ENCODE assay signal across 21 cellular contexts in genomic region chr12:66024966-66025365, GRCh38.
"Had no signal": no experiment of that assay in that cellular context is flagged by ENCODE, and none has a peak within 500 bp of the region (broad histone marks: within the 10 kb centered on the region; RNA-seq: fewer than 3 reads in every experiment).

No MANE protein-coding gene starts in this region.

- H3K4me3 Mint-ChIP-seq: naive thymus-derived CD4-positive, alpha-beta T cell; natural killer cell treated with Interleukin-12 subunit alpha and Interleukin-12 subunit beta and Interleukin-15 and Interleukin-18, amount 100 ng/mL, for 72 hours; stimulated activated naive B cell treated with anti-CD40 and anti-IgM and Interleukin-4, amounts not matched to agents 10 μg/mL and 1 μg/mL and 100 μg/mL, for 72 hours had no signal

- ATAC-seq: mucosa of descending colon; naive thymus-derived CD4-positive, alpha-beta T cell; natural killer cell treated with Interleukin-12 subunit alpha and Interleukin-12 subunit beta and Interleukin-15 and Interleukin-18, amount 100 ng/mL, for 72 hours; right lobe of liver; stimulated activated naive B cell treated with anti-CD40 and anti-IgM and Interleukin-4, amounts not matched to agents 10 μg/mL and 1 μg/mL and 100 μg/mL, for 72 hours; stimulated activated naive CD8-positive, alpha-beta T cell treated with anti-CD3 and anti-CD28 coated beads, Interleukin-15, Interleukin-2, amounts not matched to agents 100 U/mL and 50 U/mL, for 24 hours had no signal

- H3K4me1 Mint-ChIP-seq: naive thymus-derived CD4-positive, alpha-beta T cell; stimulated activated naive B cell treated with anti-CD40 and anti-IgM and Interleukin-4, amounts not matched to agents 10 μg/mL and 1 μg/mL and 100 μg/mL, for 72 hours had no signal

- DNase-seq: islet precursor cell; left ventricle myocardium inferior; mesendoderm; midbrain; mucosa of descending colon; naive thymus-derived CD4-positive, alpha-beta T cell; ovary; right lobe of liver; stimulated activated CD4-positive, alpha-beta T cell treated with anti-CD3 and anti-CD28 coated beads, Interleukin-12 subunit alpha, Interleukin-12 subunit beta, amount 100 ng/mL, for 4 hours; stimulated activated CD4-positive, alpha-beta T cell treated with anti-CD3 and anti-CD28 coated beads, Interleukin-15, amount 100 ng/mL, for 24 hours; stimulated activated CD4-positive, alpha-beta T cell treated with anti-CD3 and anti-CD28 coated beads, Interleukin-2, amount 100 ng/mL, for 24 hours; stimulated activated CD4-positive, alpha-beta T cell treated with anti-CD3 and anti-CD28 coated beads, Interleukin-4, amount 100 ng/mL, for 1 hour; stimulated activated naive B cell treated with anti-CD40 and anti-IgM and Interleukin-4, amounts not matched to agents 10 μg/mL and 1 μg/mL and 100 μg/mL, for 72 hours; stimulated activated naive CD8-positive, alpha-beta T cell treated with anti-CD3 and anti-CD28 coated beads, Interleukin-15, Interleukin-2, amounts not matched to agents 100 U/mL and 50 U/mL, for 24 hours; stomach; testis; thyroid gland; transverse colon; upper lobe of left lung had no signal

- H3K27me3 Mint-ChIP-seq: progenitor cell of endocrine pancreas had no signal

- H3K27ac Mint-ChIP-seq: naive thymus-derived CD4-positive, alpha-beta T cell; natural killer cell treated with Interleukin-12 subunit alpha and Interleukin-12 subunit beta and Interleukin-15 and Interleukin-18, amount 100 ng/mL, for 72 hours; progenitor cell of endocrine pancreas; stimulated activated naive B cell treated with anti-CD40 and anti-IgM and Interleukin-4, amounts not matched to agents 10 μg/mL and 1 μg/mL and 100 μg/mL, for 72 hours had no signal

- H3K36me3 Mint-ChIP-seq: naive thymus-derived CD4-positive, alpha-beta T cell; natural killer cell treated with Interleukin-12 subunit alpha and Interleukin-12 subunit beta and Interleukin-15 and Interleukin-18, amount 100 ng/mL, for 72 hours; stimulated activated naive B cell treated with anti-CD40 and anti-IgM and Interleukin-4, amounts not matched to agents 10 μg/mL and 1 μg/mL and 100 μg/mL, for 72 hours had no signal

- H3K9me3 Mint-ChIP-seq: naive thymus-derived CD4-positive, alpha-beta T cell; natural killer cell treated with Interleukin-12 subunit alpha and Interleukin-12 subunit beta and Interleukin-15 and Interleukin-18, amount 100 ng/mL, for 72 hours; stimulated activated naive B cell treated with anti-CD40 and anti-IgM and Interleukin-4, amounts not matched to agents 10 μg/mL and 1 μg/mL and 100 μg/mL, for 72 hours had no signal
